Comparison of ENCODE assay signal across 2 cellular contexts in the genomic region with DNA sequence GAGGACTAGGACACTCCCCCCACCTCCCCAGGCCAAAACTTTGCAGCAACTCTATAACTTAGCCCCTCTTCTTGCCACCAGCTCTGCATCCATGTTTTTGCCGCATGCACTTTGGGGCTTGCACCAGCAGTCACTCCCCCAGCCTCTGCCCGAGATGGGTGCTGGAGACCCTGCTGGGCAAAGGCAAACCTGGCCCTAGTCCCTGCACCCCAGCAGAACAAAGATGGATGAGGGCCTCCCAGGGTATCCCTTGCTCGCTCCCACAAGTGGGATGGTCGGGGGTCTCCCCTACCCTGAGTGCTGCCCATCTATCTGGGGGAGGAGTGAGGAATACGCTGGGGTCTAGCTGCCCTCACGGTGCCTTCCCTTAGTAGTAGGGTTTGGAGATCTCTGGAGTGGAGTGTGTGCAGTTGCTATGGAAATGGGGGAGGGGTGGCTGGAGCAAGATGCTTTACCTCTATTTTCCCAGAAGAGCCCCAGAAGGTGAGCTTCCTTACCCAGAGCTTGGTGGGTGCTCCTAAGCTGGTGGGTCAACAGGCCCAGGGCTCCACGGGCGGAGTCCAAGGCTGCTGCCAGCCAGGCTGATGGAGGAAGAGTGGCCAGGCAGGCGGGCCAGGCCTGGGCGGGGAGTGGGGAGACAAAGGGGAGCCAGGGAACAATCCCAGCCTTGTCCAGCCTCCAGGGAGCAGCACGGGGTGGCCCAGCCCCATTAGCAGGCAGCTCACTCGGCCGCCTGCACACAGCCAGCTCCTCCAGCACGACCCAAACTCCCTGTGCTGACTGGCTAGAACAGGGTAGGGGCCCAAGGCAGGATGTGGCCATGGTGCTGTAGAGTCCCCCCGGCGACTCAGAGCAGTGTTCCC.
TF ChIP-seq lines count a peak whose summit lies in the region.

A gene with protein sequence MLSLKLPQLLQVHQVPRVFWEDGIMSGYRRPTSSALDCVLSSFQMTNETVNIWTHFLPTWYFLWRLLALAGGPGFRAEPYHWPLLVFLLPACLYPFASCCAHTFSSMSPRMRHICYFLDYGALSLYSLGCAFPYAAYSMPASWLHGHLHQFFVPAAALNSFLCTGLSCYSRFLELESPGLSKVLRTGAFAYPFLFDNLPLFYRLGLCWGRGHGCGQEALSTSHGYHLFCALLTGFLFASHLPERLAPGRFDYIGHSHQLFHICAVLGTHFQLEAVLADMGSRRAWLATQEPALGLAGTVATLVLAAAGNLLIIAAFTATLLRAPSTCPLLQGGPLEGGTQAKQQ (minus strand): TSS at position 597 of the 863 bp plus-strand sequence. CDS start 1,325 bp downstream, outside the sequence.

TF ChIP-seq in endothelial cell of umbilical vein, 7 proteins besides CTCF, POLR2A, EP300 and RAD21 (continued from another document):
- TF ChIP-seq FOS (IDR thresholded peaks at IDR 0.05; ENCODE audit: borderline replicate concordance, insufficient read depth, low read length) (no peak), MYC (IDR thresholded peaks at IDR 0.05; ENCODE audit: low read depth, low read length) (no peak), POLR2AphosphoS5 (IDR thresholded peaks at IDR 0.05; ENCODE audit: insufficient read depth, low read depth, low read length) (no peak), JUN (IDR thresholded peaks at IDR 0.05; ENCODE audit: borderline replicate concordance, insufficient read depth, insufficient read length, low read depth) (no peak), GATA2 (IDR thresholded peaks at IDR 0.05; ENCODE audit: insufficient read depth, insufficient read length, low read depth, low read length) (no peak)
- TF ChIP-seq, protein P1, sequence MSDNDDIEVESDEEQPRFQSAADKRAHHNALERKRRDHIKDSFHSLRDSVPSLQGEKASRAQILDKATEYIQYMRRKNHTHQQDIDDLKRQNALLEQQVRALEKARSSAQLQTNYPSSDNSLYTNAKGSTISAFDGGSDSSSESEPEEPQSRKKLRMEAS (IDR thresholded peaks at IDR 0.05; ENCODE audit: insufficient read depth, insufficient read length), result no peak

TF ChIP-seq in neural cell, 6 proteins besides CTCF, POLR2A, EP300 and RAD21 (continued from another document):
- TF ChIP-seq, protein P2, sequence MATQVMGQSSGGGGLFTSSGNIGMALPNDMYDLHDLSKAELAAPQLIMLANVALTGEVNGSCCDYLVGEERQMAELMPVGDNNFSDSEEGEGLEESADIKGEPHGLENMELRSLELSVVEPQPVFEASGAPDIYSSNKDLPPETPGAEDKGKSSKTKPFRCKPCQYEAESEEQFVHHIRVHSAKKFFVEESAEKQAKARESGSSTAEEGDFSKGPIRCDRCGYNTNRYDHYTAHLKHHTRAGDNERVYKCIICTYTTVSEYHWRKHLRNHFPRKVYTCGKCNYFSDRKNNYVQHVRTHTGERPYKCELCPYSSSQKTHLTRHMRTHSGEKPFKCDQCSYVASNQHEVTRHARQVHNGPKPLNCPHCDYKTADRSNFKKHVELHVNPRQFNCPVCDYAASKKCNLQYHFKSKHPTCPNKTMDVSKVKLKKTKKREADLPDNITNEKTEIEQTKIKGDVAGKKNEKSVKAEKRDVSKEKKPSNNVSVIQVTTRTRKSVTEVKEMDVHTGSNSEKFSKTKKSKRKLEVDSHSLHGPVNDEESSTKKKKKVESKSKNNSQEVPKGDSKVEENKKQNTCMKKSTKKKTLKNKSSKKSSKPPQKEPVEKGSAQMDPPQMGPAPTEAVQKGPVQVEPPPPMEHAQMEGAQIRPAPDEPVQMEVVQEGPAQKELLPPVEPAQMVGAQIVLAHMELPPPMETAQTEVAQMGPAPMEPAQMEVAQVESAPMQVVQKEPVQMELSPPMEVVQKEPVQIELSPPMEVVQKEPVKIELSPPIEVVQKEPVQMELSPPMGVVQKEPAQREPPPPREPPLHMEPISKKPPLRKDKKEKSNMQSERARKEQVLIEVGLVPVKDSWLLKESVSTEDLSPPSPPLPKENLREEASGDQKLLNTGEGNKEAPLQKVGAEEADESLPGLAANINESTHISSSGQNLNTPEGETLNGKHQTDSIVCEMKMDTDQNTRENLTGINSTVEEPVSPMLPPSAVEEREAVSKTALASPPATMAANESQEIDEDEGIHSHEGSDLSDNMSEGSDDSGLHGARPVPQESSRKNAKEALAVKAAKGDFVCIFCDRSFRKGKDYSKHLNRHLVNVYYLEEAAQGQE (IDR thresholded peaks at IDR 0.05; ENCODE audit: borderline replicate concordance), result no peak
- TF ChIP-seq TAF1 (IDR thresholded peaks at IDR 0.05; ENCODE audit: low read depth) (no peak), SMC3 (conservative IDR thresholded peaks at IDR 0.05; ENCODE audit: poor library complexity) (no peak), MXI1 (conservative IDR thresholded peaks at IDR 0.05; ENCODE audit: poor library complexity, severe bottlenecking) (no peak)
TF ChIP-seq in neural cell: peak in this region for 0.
